Comparison of ENCODE assay signal across 1 cellular context in the genomic region with DNA sequence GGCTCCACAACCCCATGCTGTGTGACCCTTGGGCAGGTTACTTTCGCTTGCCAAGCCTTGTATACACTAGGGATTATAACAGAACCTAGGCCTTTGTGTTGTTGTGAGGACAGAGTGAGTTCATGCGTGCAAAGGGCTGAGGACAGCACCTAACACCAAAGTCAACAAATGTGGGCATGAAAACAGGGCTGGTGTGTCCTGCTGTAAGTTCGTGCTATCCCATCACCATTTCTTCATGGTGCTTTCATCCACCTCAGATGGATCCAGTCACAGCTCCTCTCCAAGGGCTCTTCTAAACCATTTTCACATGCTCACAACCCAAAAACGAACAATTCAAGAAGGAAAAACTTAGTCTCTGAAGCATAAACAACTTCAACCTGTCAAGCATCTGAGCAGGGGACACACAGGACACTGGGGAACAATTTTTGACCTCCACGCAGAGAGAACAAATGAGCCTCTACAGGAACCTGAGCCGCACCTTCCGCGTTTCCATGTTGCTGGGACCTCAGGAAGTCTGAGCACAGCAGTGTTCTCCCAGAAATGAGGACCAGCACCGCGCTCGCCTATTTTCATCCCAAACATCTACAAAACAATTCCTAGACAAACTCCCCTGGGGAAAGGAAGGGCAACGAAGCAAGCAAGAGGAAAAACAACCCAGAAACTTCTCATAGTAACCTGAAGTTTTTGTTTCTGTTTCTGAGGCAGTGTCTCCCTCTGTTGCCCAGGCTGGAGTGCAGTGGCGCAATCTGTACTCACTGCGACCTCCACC.
A peak's percentile ranks its signal among the peaks of the same experiment; 100 is the strongest.
TF ChIP-seq lines count a peak whose summit lies in the region.

No MANE protein-coding gene starts in this region.

TF ChIP-seq in H1, 55 proteins besides CTCF, POLR2A, EP300 and RAD21:
- peak; percentile 36; the same call in 1 of the 2 replicates for TF ChIP-seq CEBPB (IDR thresholded peaks at IDR 0.05; ENCODE audit: low read depth, low read length)
- TF ChIP-seq TCF12 (IDR thresholded peaks at IDR 0.05; ENCODE audit: low read depth, low read length): no peak
- no peak for TF ChIP-seq RNF2 (IDR thresholded peaks at IDR 0.05; ENCODE audit: borderline replicate concordance, low read depth, low read length, missing control alignments, poor library complexity, severe bottlenecking)
- no peak for TF ChIP-seq JUND (IDR thresholded peaks at IDR 0.05; ENCODE audit: low read length)
- no peak for TF ChIP-seq EZH2 (IDR thresholded peaks at IDR 0.05; ENCODE audit: low read depth, low read length, severe bottlenecking)
- TF ChIP-seq RFX5 (IDR thresholded peaks at IDR 0.05; ENCODE audit: borderline replicate concordance, low read depth, low read length): no peak
- no peak for TF ChIP-seq PHF8 (conservative IDR thresholded peaks at IDR 0.05; ENCODE audit: low read depth, low read length)
- no peak for TF ChIP-seq SRF (IDR thresholded peaks at IDR 0.05; ENCODE audit: low read depth, low read length)
